Comparison of ENCODE assay signal across 8 cellular contexts in genomic region chr9:101398930-101399640, GRCh38. TPM values are rescaled to one million over a fixed set of nuclear protein-coding genes. Genes with fewer than 3 reads are reported as not detected.
DNase-seq lines count a peak whose midpoint lies in the region; ATAC-seq and TF ChIP-seq lines count a peak whose summit lies in the region.

No MANE protein-coding gene starts in this region.

- intact Hi-C loops in Caco-2 (cut with micrococcal nuclease; ENCODE audit: unreplicated experiment), result loop anchor here (1.0 to 2.0 kb wide), 5 partner anchors 33 to 134 kb away; partner anchors contain the start of gene RNF20

- peak overlapping the region; percentile 97 for H3K27ac Mint-ChIP-seq in Caco-2 (ENCODE audit: unreplicated experiment)
- peak overlapping the region; percentile 95 to 99 for H3K27ac Mint-ChIP-seq in T-cell

- no TSS peak for BruUV-seq in Caco-2 (replicated peaks; lab: Mats Ljungman, UMichigan)

- H3K36me3 Mint-ChIP-seq in Caco-2 (ENCODE audit: insufficient read depth, unreplicated experiment), result peaks cover 82% of the 10 kb centered on the region
- peaks cover 58% of the 10 kb centered on the region for H3K36me3 Mint-ChIP-seq in T-cell

- H3K4me3 Mint-ChIP-seq in Caco-2 (ENCODE audit: unreplicated experiment) (peak overlapping the region; percentile 97), T-cell (peak overlapping the region; percentile 87 to 100 (median 92))

- H3K27me3 ChIP-seq in Caco-2 (replicated peaks; ENCODE audit: control insufficient read depth, insufficient read depth, low read length) (no peaks in the 10 kb centered on the region), neuron (ENCODE audit: insufficient read depth, low read length) (no peaks in the 10 kb centered on the region)

- H3K4me1 ChIP-seq in Caco-2 (peaks cover 4% of the 10 kb centered on the region; the same call in 1 of the 2 replicates), neuron (ENCODE audit: insufficient read depth, low read length) (peaks cover 15% of the 10 kb centered on the region)

- peaks cover 2% of the 10 kb centered on the region; the same call in 1 of the 2 replicates for H3K36me3 ChIP-seq in Caco-2 (ENCODE audit: control insufficient read depth, insufficient read depth, low read length)
- H3K36me3 ChIP-seq in neuron (ENCODE audit: insufficient read depth, low read length), result peaks cover 57% of the 10 kb centered on the region

- DNase-seq in Caco-2, result no peak
- peak in 7 of 34 experiments; percentile 0 to 18 (median 3) for DNase-seq in T-cell
- no peak for DNase-seq in fibroblast of mammary gland (ENCODE audit: low read depth)

- peaks cover 5% of the 10 kb centered on the region; the same call in 1 of the 2 replicates for H3K9me3 ChIP-seq in Caco-2
- peaks cover 11% of the 10 kb centered on the region for H3K9me3 ChIP-seq in neuron (ENCODE audit: low read length)

- H3K9me3 Mint-ChIP-seq in Caco-2 (ENCODE audit: unreplicated experiment), result peaks cover 44% of the 10 kb centered on the region
- peaks cover 6 to 12% (median 7%) of the 10 kb centered on the region in 3 donors for H3K9me3 Mint-ChIP-seq in T-cell

- peak; percentile 8 for ATAC-seq in HG02571 (IDR thresholded peaks at IDR 0.05; ENCODE audit: unreplicated experiment)
- ATAC-seq in T-cell (replicated peaks in 1 of 4), result peak in 1 of 4 experiments; percentile 1
- ATAC-seq in GM21737 (IDR thresholded peaks at IDR 0.05; ENCODE audit: unreplicated experiment), result no peak
- no peak for ATAC-seq in HG02885 (IDR thresholded peaks at IDR 0.05; ENCODE audit: poor library complexity, unreplicated experiment)
- no peak for ATAC-seq in GM21576 (IDR thresholded peaks at IDR 0.05; ENCODE audit: unreplicated experiment)

- TF ChIP-seq CTCF in Caco-2 (IDR thresholded peaks at IDR 0.05; ENCODE audit: insufficient read depth in 1 of 2, low read depth in 1 of 2, low read length in 1 of 2, severe bottlenecking in 1 of 2, unreplicated experiment in 1 of 2), result no peak
- TF ChIP-seq CTCF in fibroblast of mammary gland (conservative IDR thresholded peaks at IDR 0.05; ENCODE audit: control insufficient read depth, insufficient read depth, low read depth, low read length), result no peak

- no peaks in the 10 kb centered on the region for H3K27me3 Mint-ChIP-seq in Caco-2 (ENCODE audit: insufficient read depth, unreplicated experiment)
- H3K27me3 Mint-ChIP-seq in T-cell, result no peaks in the 10 kb centered on the region

- H3K4me3 ChIP-seq in Caco-2 (ENCODE audit: low read depth, low read length), result peak overlapping the region; percentile 45
- H3K4me3 ChIP-seq in fibroblast of mammary gland (ENCODE audit: control insufficient read depth, low read depth, low read length), result peak overlapping the region; percentile 77
- peak overlapping the region; percentile 87 for H3K4me3 ChIP-seq in neuron (ENCODE audit: low read length)

- POLR2A ChIA-PET in Caco-2 (lab: Charles Lee) (interaction anchor here (0.7 to 1.0 kb wide), 6 partner anchors 10 to 135 kb away, joined by 3 to 13 read pairs (median 6); partner anchors contain the start of gene RNF20), T-cell (lab: Charles Lee) (interaction anchor here (0.6 to 1.7 kb wide), 8 partner anchors 8 to 1573 kb away, joined by 3 to 9 read pairs (median 4); partner anchors contain the start of gene RNF20 (in 2 of the 2))

- H2AFZ ChIP-seq in neuron (ENCODE audit: low read depth, low read length), result no peak overlapping the region

- CTCF ChIA-PET in Caco-2 (lab: Charles Lee), result interaction anchor here (0.7 to 1.4 kb wide), 3 partner anchors 10 to 60 kb away, joined by 4 to 11 read pairs (median 5); no protein-coding TSS in a partner anchor
- CTCF ChIA-PET in T-cell (lab: Charles Lee), result interaction anchor here in 1 of 2 donors (0.8 to 2.5 kb wide), 8 partner anchors 10 to 803 kb away, joined by 3 to 18 read pairs (median 4); partner anchors contain the start of gene RNF20

- H3K4me1 Mint-ChIP-seq in Caco-2 (ENCODE audit: low read depth, unreplicated experiment), result peaks cover 19% of the 10 kb centered on the region
- H3K4me1 Mint-ChIP-seq in T-cell, result peaks cover 74 to 81% (median 80%) of the 10 kb centered on the region in 3 donors

RNA-seq across cellular contexts. Expression of gene ZNF189, which starts 0.4 kb away (rescaled TPM):
- total RNA-seq in Caco-2 (2022) (15.3 and 17.3 TPM in 2 replicates), T-cell (10 to 100 TPM in 4 of 5 donors, 1 to 10 TPM in 1; 9.2 to 17.4 (median 16.6) TPM)

RNA-seq across cellular contexts. Expression of gene MRPL50, which starts 0.7 kb away (rescaled TPM):
- 15.6 and 17.5 TPM in 2 replicates for total RNA-seq in Caco-2 (2022)
- 10 to 100 TPM in 3 of 5 donors, 1 to 10 TPM in 2; 7.4 to 16.7 (median 16.3) TPM for total RNA-seq in T-cell

RNA-seq across cellular contexts. Expression of gene BAAT, which starts 14.3 kb away (rescaled TPM):
- 1.1 and 1.3 TPM in 2 replicates for total RNA-seq in Caco-2 (2022)
- total RNA-seq in T-cell, result under 1 TPM in 3 of 5 donors, not detected in 2; 0.13 to 0.36 (median 0.35) TPM

RNA-seq across cellular contexts. Expression of gene ALDOB, which starts 36.5 kb away (rescaled TPM):
- total RNA-seq in Caco-2 (2022) (0.18 TPM in 1 of 2 replicates, not detected in the other), T-cell (1 to 10 TPM in 3 of 5 donors, not detected in 2; 1.3 to 2.1 (median 1.6) TPM)
